31 cellular contexts compared by ENCODE assay signal in genomic region chrX:439236-439635, GRCh38.
"Had no signal": no experiment of that assay in that cellular context is flagged by ENCODE, and none has a peak within 500 bp of the region (broad histone marks: within the 10 kb centered on the region; RNA-seq: fewer than 3 reads in every experiment).

No MANE protein-coding gene starts in this region.

- H3K9ac ChIP-seq: KMS-11 had no signal

- DNase-seq: activated CD4-positive, alpha-beta T cell treated with anti-CD3 and anti-CD28 coated beads for 1 hour; activated CD4-positive, alpha-beta T cell treated with anti-CD3 and anti-CD28 coated beads, Interleukin-2, amount 10 ng/mL, durations not matched to agents 24 days and 14 days; activated CD4-positive, alpha-beta T cell treated with anti-CD3 and anti-CD28 coated beads, Interleukin-2, amount 50 U/mL, for 4 hours; activated CD4-positive, CD25-positive, alpha-beta regulatory T cell; activated CD8-positive, alpha-beta T cell treated with anti-CD3 and anti-CD28 coated beads for 36 hours; activated effector memory CD4-positive, alpha-beta T cell treated with anti-CD3 and anti-CD28 coated beads, Interleukin-2, amount 50 U/mL, for 16 hours; activated naive CD4-positive, alpha-beta T cell; activated naive CD4-positive, alpha-beta T cell treated with anti-CD3 and anti-CD28 coated beads, Interleukin-2, amount 50 U/mL, for 16 hours; activated naive CD8-positive, alpha-beta T cell treated with anti-CD3 and anti-CD28 coated beads for 36 hours; activated T-cell treated with anti-CD3 and anti-CD28 coated beads, Interleukin-2, amount 50 U/mL, for 1 hour; activated T-cell treated with anti-CD3 and anti-CD28 coated beads, Interleukin-2, amount 50 U/mL, for 72 hours; amniotic stem cell; brain microvascular endothelial cell; MM.1S; NCI-H1092 treated with DMSO at 0.1 percent for 48 hours; NCI-H1417; NCI-H1930; NCI-H2081 treated with DMSO at 0.1 percent for 48 hours; NCI-H226; NCI-H446 treated with DMSO at 0.1 percent for 48 hours; NCI-H524 treated with DMSO at 0.1 percent for 48 hours; PC-9; SIG-M5; SW 1271; T-helper 1 cell; T-helper 2 cell; T-helper 9 cell; WERI-Rb-1 had no signal

- H2AFZ ChIP-seq: PC-9 had no signal

- H3K4me3 ChIP-seq: PC-9 had no signal

- H3K36me3 ChIP-seq: brain microvascular endothelial cell, WERI-Rb-1 had no signal

- H3K4me2 ChIP-seq: KMS-11, PC-9 had no signal

- H3K27me3 ChIP-seq: brain microvascular endothelial cell had no signal

- FAIRE-seq: RCC 7860 had no signal

- H3K27ac ChIP-seq: brain microvascular endothelial cell, KMS-11, PC-9, RWPE1, WERI-Rb-1 had no signal
